Comparison of ENCODE assay signal across 1 cellular context in the genomic region with DNA sequence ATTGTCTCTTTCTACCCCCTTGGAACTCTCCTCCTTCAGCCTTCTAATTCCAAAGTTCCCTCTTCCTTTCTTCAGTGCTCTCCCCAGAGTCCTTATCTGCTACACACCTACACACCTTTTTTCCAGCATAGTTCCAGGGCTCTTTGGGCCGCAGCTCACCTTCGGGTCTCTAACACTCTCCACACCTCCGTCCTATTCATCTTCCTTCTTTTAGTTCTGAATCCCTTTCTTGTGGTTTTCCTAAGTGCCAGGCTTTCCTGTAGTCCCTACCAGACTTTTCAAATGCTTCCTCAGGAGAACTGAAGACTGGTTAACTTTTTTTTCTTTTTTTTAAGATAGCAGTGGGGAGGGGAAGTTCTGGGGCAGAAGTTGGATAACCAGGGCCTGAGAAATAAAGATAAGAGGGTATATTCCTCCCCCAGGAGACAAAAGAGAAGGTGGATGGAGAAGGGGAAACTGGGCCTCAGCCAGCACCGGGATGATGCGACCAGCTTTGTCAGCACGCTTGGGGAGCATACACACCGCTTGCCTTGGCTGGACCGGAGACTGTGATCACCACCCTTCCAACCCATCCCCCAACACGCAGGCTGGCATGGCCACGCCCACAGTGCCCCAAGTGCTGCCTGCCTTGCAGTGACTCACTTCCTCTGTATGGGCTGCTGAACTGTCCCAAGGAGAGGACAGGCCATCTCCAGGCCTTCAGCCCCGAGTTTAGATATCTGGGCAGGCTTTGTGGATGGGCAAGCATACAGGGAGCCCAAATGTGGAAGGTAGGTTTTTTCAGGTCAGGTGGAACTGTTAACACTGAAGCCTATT.
TF ChIP-seq lines count a peak whose summit lies in the region.

No MANE protein-coding gene starts in this region.

TF ChIP-seq in HepG2, 621 proteins besides CTCF, POLR2A, EP300 and RAD21 (continued from another document and continues in another):
- TF ChIP-seq, protein P1, sequence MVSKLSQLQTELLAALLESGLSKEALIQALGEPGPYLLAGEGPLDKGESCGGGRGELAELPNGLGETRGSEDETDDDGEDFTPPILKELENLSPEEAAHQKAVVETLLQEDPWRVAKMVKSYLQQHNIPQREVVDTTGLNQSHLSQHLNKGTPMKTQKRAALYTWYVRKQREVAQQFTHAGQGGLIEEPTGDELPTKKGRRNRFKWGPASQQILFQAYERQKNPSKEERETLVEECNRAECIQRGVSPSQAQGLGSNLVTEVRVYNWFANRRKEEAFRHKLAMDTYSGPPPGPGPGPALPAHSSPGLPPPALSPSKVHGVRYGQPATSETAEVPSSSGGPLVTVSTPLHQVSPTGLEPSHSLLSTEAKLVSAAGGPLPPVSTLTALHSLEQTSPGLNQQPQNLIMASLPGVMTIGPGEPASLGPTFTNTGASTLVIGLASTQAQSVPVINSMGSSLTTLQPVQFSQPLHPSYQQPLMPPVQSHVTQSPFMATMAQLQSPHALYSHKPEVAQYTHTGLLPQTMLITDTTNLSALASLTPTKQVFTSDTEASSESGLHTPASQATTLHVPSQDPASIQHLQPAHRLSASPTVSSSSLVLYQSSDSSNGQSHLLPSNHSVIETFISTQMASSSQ (IDR thresholded peaks at IDR 0.05; ENCODE audit: low read depth): no peak
- TF ChIP-seq, protein P1 (CRISPR knock-in tag; IDR thresholded peaks at IDR 0.05; ENCODE audit: borderline replicate concordance): no peak
- TF ChIP-seq, protein P2, sequence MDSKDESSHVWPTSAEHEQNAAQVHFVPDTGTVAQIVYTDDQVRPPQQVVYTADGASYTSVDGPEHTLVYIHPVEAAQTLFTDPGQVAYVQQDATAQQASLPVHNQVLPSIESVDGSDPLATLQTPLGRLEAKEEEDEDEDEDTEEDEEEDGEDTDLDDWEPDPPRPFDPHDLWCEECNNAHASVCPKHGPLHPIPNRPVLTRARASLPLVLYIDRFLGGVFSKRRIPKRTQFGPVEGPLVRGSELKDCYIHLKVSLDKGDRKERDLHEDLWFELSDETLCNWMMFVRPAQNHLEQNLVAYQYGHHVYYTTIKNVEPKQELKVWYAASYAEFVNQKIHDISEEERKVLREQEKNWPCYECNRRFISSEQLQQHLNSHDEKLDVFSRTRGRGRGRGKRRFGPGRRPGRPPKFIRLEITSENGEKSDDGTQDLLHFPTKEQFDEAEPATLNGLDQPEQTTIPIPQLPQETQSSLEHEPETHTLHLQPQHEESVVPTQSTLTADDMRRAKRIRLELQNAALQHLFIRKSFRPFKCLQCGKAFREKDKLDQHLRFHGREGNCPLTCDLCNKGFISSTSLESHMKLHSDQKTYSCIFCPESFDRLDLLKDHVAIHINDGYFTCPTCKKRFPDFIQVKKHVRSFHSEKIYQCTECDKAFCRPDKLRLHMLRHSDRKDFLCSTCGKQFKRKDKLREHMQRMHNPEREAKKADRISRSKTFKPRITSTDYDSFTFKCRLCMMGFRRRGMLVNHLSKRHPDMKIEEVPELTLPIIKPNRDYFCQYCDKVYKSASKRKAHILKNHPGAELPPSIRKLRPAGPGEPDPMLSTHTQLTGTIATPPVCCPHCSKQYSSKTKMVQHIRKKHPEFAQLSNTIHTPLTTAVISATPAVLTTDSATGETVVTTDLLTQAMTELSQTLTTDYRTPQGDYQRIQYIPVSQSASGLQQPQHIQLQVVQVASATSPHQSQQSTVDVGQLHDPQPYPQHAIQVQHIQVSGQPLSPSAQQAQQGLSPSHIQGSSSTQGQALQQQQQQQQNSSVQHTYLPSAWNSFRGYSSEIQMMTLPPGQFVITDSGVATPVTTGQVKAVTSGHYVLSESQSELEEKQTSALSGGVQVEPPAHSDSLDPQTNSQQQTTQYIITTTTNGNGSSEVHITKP (CRISPR knock-in tag; IDR thresholded peaks at IDR 0.05; ENCODE audit: low read depth): peak; percentile 47; the same call in 1 of the 2 replicates
- TF ChIP-seq, protein P3, sequence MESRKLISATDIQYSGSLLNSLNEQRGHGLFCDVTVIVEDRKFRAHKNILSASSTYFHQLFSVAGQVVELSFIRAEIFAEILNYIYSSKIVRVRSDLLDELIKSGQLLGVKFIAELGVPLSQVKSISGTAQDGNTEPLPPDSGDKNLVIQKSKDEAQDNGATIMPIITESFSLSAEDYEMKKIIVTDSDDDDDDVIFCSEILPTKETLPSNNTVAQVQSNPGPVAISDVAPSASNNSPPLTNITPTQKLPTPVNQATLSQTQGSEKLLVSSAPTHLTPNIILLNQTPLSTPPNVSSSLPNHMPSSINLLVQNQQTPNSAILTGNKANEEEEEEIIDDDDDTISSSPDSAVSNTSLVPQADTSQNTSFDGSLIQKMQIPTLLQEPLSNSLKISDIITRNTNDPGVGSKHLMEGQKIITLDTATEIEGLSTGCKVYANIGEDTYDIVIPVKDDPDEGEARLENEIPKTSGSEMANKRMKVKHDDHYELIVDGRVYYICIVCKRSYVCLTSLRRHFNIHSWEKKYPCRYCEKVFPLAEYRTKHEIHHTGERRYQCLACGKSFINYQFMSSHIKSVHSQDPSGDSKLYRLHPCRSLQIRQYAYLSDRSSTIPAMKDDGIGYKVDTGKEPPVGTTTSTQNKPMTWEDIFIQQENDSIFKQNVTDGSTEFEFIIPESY (CRISPR knock-in tag; IDR thresholded peaks at IDR 0.05): 0 out of 2 replicates have a peak, but pooled peaks have one; percentile 24
- TF ChIP-seq ZNF24 (IDR thresholded peaks at IDR 0.05) (no peak), ZMAT3 (CRISPR knock-in tag; conservative IDR thresholded peaks at IDR 0.05) (no peak), ZNF562 (CRISPR knock-in tag; IDR thresholded peaks at IDR 0.05; ENCODE audit: borderline replicate concordance) (no peak), POLR2G (IDR thresholded peaks at IDR 0.05; ENCODE audit: low read depth, low read length) (peak; percentile 61), ZNF354B (CRISPR knock-in tag; IDR thresholded peaks at IDR 0.05) (no peak), ZNF12 (CRISPR knock-in tag; IDR thresholded peaks at IDR 0.05) (peak; percentile 63; the same call in 1 of the 2 replicates), RFX5 (IDR thresholded peaks at IDR 0.05; ENCODE audit: low read depth, low read length) (no peak), DR1 (CRISPR knock-in tag; IDR thresholded peaks at IDR 0.05) (no peak), ZNF317 (CRISPR knock-in tag; IDR thresholded peaks at IDR 0.05) (no peak), ZNF616 (CRISPR knock-in tag; IDR thresholded peaks at IDR 0.05; ENCODE audit: low read depth) (no peak), ZNF670 (CRISPR knock-in tag; IDR thresholded peaks at IDR 0.05; ENCODE audit: borderline replicate concordance) (no peak), ZSCAN31 (CRISPR knock-in tag; IDR thresholded peaks at IDR 0.05; ENCODE audit: low read depth) (no peak), KDM2A (CRISPR knock-in tag; IDR thresholded peaks at IDR 0.05; ENCODE audit: borderline replicate concordance, low read depth) (peak; percentile 75), GATAD1 (CRISPR knock-in tag; IDR thresholded peaks at IDR 0.05) (peak; percentile 50; the same call in 1 of the 2 replicates), KAT7 (CRISPR knock-in tag; IDR thresholded peaks at IDR 0.05; ENCODE audit: borderline replicate concordance) (no peak), ZNF878 (CRISPR knock-in tag; IDR thresholded peaks at IDR 0.05) (no peak), FIP1L1 (IDR thresholded peaks at IDR 0.05; ENCODE audit: borderline replicate concordance, insufficient read depth, low read depth, low read length) (0 out of 2 replicates have a peak, but pooled peaks have one; percentile 33), ELF3 (CRISPR knock-in tag; IDR thresholded peaks at IDR 0.05) (peak; percentile 69), KMT2A (CRISPR knock-in tag; IDR thresholded peaks at IDR 0.05) (no peak), ERF (CRISPR knock-in tag; IDR thresholded peaks at IDR 0.05) (peak; percentile 75; the same call in 1 of the 2 replicates), SIX4 (CRISPR knock-in tag; IDR thresholded peaks at IDR 0.05) (no peak), SNAPC2 (CRISPR knock-in tag; IDR thresholded peaks at IDR 0.05) (no peak), ZNF652 (CRISPR knock-in tag; IDR thresholded peaks at IDR 0.05; ENCODE audit: borderline replicate concordance, low read depth) (no peak), ZNF543 (CRISPR knock-in tag; IDR thresholded peaks at IDR 0.05) (no peak), CHD2 (IDR thresholded peaks at IDR 0.05; ENCODE audit: low read depth, low read length) (0 out of 2 replicates have a peak, but pooled peaks have one; percentile 45)
- TF ChIP-seq, protein P4, sequence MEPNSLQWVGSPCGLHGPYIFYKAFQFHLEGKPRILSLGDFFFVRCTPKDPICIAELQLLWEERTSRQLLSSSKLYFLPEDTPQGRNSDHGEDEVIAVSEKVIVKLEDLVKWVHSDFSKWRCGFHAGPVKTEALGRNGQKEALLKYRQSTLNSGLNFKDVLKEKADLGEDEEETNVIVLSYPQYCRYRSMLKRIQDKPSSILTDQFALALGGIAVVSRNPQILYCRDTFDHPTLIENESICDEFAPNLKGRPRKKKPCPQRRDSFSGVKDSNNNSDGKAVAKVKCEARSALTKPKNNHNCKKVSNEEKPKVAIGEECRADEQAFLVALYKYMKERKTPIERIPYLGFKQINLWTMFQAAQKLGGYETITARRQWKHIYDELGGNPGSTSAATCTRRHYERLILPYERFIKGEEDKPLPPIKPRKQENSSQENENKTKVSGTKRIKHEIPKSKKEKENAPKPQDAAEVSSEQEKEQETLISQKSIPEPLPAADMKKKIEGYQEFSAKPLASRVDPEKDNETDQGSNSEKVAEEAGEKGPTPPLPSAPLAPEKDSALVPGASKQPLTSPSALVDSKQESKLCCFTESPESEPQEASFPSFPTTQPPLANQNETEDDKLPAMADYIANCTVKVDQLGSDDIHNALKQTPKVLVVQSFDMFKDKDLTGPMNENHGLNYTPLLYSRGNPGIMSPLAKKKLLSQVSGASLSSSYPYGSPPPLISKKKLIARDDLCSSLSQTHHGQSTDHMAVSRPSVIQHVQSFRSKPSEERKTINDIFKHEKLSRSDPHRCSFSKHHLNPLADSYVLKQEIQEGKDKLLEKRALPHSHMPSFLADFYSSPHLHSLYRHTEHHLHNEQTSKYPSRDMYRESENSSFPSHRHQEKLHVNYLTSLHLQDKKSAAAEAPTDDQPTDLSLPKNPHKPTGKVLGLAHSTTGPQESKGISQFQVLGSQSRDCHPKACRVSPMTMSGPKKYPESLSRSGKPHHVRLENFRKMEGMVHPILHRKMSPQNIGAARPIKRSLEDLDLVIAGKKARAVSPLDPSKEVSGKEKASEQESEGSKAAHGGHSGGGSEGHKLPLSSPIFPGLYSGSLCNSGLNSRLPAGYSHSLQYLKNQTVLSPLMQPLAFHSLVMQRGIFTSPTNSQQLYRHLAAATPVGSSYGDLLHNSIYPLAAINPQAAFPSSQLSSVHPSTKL (CRISPR knock-in tag; IDR thresholded peaks at IDR 0.05): peak; percentile 65
- TF ChIP-seq, protein P5, sequence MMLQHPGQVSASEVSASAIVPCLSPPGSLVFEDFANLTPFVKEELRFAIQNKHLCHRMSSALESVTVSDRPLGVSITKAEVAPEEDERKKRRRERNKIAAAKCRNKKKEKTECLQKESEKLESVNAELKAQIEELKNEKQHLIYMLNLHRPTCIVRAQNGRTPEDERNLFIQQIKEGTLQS (CRISPR knock-in tag; IDR thresholded peaks at IDR 0.05): peak; percentile 27; the same call in 1 of the 2 replicates
- TF ChIP-seq, protein P6, sequence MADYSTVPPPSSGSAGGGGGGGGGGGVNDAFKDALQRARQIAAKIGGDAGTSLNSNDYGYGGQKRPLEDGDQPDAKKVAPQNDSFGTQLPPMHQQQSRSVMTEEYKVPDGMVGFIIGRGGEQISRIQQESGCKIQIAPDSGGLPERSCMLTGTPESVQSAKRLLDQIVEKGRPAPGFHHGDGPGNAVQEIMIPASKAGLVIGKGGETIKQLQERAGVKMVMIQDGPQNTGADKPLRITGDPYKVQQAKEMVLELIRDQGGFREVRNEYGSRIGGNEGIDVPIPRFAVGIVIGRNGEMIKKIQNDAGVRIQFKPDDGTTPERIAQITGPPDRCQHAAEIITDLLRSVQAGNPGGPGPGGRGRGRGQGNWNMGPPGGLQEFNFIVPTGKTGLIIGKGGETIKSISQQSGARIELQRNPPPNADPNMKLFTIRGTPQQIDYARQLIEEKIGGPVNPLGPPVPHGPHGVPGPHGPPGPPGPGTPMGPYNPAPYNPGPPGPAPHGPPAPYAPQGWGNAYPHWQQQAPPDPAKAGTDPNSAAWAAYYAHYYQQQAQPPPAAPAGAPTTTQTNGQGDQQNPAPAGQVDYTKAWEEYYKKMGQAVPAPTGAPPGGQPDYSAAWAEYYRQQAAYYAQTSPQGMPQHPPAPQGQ (CRISPR knock-in tag; IDR thresholded peaks at IDR 0.05; ENCODE audit: borderline replicate concordance): no peak
- TF ChIP-seq, protein P7, sequence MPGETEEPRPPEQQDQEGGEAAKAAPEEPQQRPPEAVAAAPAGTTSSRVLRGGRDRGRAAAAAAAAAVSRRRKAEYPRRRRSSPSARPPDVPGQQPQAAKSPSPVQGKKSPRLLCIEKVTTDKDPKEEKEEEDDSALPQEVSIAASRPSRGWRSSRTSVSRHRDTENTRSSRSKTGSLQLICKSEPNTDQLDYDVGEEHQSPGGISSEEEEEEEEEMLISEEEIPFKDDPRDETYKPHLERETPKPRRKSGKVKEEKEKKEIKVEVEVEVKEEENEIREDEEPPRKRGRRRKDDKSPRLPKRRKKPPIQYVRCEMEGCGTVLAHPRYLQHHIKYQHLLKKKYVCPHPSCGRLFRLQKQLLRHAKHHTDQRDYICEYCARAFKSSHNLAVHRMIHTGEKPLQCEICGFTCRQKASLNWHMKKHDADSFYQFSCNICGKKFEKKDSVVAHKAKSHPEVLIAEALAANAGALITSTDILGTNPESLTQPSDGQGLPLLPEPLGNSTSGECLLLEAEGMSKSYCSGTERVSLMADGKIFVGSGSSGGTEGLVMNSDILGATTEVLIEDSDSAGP (CRISPR knock-in tag; IDR thresholded peaks at IDR 0.05; ENCODE audit: borderline replicate concordance): peak; percentile 59; the same call in 1 of the 2 replicates
- TF ChIP-seq, protein P8, sequence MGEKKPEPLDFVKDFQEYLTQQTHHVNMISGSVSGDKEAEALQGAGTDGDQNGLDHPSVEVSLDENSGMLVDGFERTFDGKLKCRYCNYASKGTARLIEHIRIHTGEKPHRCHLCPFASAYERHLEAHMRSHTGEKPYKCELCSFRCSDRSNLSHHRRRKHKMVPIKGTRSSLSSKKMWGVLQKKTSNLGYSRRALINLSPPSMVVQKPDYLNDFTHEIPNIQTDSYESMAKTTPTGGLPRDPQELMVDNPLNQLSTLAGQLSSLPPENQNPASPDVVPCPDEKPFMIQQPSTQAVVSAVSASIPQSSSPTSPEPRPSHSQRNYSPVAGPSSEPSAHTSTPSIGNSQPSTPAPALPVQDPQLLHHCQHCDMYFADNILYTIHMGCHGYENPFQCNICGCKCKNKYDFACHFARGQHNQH (CRISPR knock-in tag; IDR thresholded peaks at IDR 0.05): peak; percentile 35; the same call in 1 of the 2 replicates
- TF ChIP-seq, protein P9, sequence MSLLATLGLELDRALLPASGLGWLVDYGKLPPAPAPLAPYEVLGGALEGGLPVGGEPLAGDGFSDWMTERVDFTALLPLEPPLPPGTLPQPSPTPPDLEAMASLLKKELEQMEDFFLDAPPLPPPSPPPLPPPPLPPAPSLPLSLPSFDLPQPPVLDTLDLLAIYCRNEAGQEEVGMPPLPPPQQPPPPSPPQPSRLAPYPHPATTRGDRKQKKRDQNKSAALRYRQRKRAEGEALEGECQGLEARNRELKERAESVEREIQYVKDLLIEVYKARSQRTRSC (CRISPR knock-in tag; IDR thresholded peaks at IDR 0.05; ENCODE audit: low read depth): no peak
